Comparison of ENCODE assay signal across 17 cellular contexts in the genomic region with DNA sequence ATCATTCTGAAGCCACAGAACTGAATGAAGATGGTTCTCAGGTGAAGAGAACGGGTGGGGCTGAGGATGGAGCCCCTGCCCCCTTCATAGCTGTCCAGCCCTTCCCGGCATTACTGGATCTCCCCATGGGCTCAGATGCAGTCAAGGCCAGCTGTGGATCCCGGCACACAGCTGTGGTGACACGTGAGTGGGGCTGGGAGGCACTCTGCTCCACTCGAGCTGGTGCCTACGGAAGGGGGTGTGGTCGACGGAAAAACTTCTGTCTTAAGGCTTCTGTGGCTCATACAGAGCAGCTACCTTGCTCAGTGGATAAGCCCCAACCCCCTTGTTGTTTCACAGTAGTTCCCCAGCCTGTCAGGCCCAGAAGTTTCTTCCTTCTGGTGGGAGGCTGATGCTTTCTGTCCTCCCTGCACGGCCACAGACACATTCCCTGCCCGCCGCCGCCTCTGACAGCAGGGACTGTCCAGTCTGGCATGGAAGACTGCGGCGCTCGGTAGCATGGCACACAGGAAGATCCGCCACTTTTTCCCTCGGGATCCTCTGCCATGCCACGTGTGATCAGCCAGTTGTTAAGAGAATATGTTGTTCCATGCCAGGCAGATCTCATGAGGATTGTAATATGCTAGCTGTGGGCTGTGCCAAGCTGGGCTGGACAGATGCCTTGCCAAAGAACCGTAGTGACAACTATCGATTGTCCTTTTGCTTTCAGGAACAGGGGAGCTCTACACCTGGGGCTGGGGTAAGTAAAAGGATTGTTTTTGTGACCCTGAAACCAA. TPM values are rescaled to one million over a fixed set of nuclear protein-coding genes. Genes with fewer than 3 reads are reported as not detected.
DNase-seq lines count a peak whose midpoint lies in the region; ATAC-seq and TF ChIP-seq lines count a peak whose summit lies in the region.
"Had no signal": no experiment of that assay in that cellular context is flagged by ENCODE, and none has a peak within 500 bp of the region (broad histone marks: within the 10 kb centered on the region; RNA-seq: fewer than 3 reads in every experiment).

No MANE protein-coding gene starts in this region.

- 72 to 77% (median 74%) methylated on average over 20 of the region's 20 CpGs for WGBS in heart left ventricle, 4 donors

- H3K36me3 ChIP-seq in heart left ventricle: peaks cover 0 to 55% (median 38%) of the 10 kb centered on the region in 9 donors
- H3K36me3 ChIP-seq in ascending aorta: peaks cover 2 to 7% of the 10 kb centered on the region in 2 donors
- H3K36me3 ChIP-seq in muscle layer of colon (ENCODE audit: insufficient read depth, low read length): peaks cover 26% of the 10 kb centered on the region
- H3K36me3 ChIP-seq in tibial artery: peaks cover 5 to 29% (median 22%) of the 10 kb centered on the region in 3 donors

- intact Hi-C loops in heart left ventricle (cut with DNase I) (loop anchor here in 1 of 10 donors (5.0 kb wide), 1 partner anchor 87 kb away; no protein-coding TSS in a partner anchor), Right ventricle myocardium inferior (cut with DNase I) (loop anchor here (2.0 kb wide), 1 partner anchor 88 kb away; no protein-coding TSS in a partner anchor), ascending aorta (cut with DNase I) (no loop called here), tibial artery (cut with DNase I; ENCODE audit: low total_unique reads) (no loop called here)

- H3K27ac ChIP-seq in heart left ventricle: peak overlapping the region in 7 of 12 donors; percentile 14 to 69 (median 40)
- peak overlapping the region; percentile 83 to 91 for H3K27ac ChIP-seq in ascending aorta
- peak overlapping the region; percentile 16 for H3K27ac ChIP-seq in muscle layer of colon (ENCODE audit: low read depth, low read length)
- peak overlapping the region; percentile 83 to 86 for H3K27ac ChIP-seq in tibial artery
- H3K27ac ChIP-seq: A549 had no signal

- no peak overlapping the region for H3K4me3 ChIP-seq in heart left ventricle
- peak overlapping the region; percentile 7 to 51 for H3K4me3 ChIP-seq in ascending aorta
- no peak overlapping the region for H3K4me3 ChIP-seq in muscle layer of colon (ENCODE audit: low read depth in 1 of 2, low read length in 2 of 2)
- H3K4me3 ChIP-seq in tibial artery: peak overlapping the region; percentile 16 to 37
- H3K4me3 ChIP-seq: A549, tibial nerve had no signal

- peaks cover 0 to 44% (median 25%) of the 10 kb centered on the region in 12 donors for H3K4me1 ChIP-seq in heart left ventricle
- H3K4me1 ChIP-seq in ascending aorta: peaks cover 9 to 39% of the 10 kb centered on the region in 2 donors
- peaks cover 34% of the 10 kb centered on the region for H3K4me1 ChIP-seq in muscle layer of colon (ENCODE audit: insufficient read depth, low read length)
- peaks cover 0 to 57% (median 49%) of the 10 kb centered on the region in 4 donors for H3K4me1 ChIP-seq in tibial artery

- no peak for TF ChIP-seq POLR2A in heart left ventricle (IDR thresholded peaks at IDR 0.05)

- H3K27me3 ChIP-seq in heart left ventricle (no peaks in the 10 kb centered on the region), ascending aorta (no peaks in the 10 kb centered on the region), muscle layer of colon (ENCODE audit: control insufficient read depth in 1 of 2, insufficient read depth in 2 of 2, low read length in 2 of 2) (no peaks in the 10 kb centered on the region), tibial artery (no peaks in the 10 kb centered on the region)
- H3K27me3 ChIP-seq: tibial nerve had no signal

- TF ChIP-seq CTCF in heart left ventricle (IDR thresholded peaks at IDR 0.05) (no peak), ascending aorta (IDR thresholded peaks at IDR 0.05) (no peak), tibial artery (IDR thresholded peaks at IDR 0.05) (no peak)

- DNase-seq in heart left ventricle (no peak), Right ventricle myocardium inferior (ENCODE audit: missing footprints) (no peak), ascending aorta (ENCODE audit: low spot score in 2 of 2) (no peak), tibial artery (peak in 1 of 2 donors; percentile 74), DMS79 (lab: John Stamatoyannopoulos, UW) (no peak)
- DNase-seq in activated CD8-positive, alpha-beta memory T cell treated with anti-CD3 and anti-CD28 coated beads, Interleukin-2, amount 50 U/mL, for 48 hours: no peak
- DNase-seq: activated CD4-positive, alpha-beta T cell treated with anti-CD3 and anti-CD28 coated beads, Interleukin-2, amount 50 U/mL, for 4 hours; activated T-cell treated with anti-CD3 and anti-CD28 coated beads, Interleukin-2, amount 50 U/mL, for 24 hours; CD4-positive, CD25-positive, alpha-beta regulatory T cell; GOT3; naive thymus-derived CD4-positive, alpha-beta T cell; NCI-H1417 treated with DMSO at 0.1 percent for 48 hours had no signal

- ATAC-seq in heart left ventricle: peak in 2 of 4 donors; percentile 1 to 11
- no peak for ATAC-seq in Right ventricle myocardium inferior
- ATAC-seq in GM18511 (IDR thresholded peaks at IDR 0.05; ENCODE audit: unreplicated experiment): no peak
- ATAC-seq: A549; esophagus mucosa; naive thymus-derived CD4-positive, alpha-beta T cell had no signal

- H3K9ac ChIP-seq in muscle layer of colon (ENCODE audit: low read length): no peak overlapping the region

- H3K9me3 ChIP-seq in heart left ventricle (no peaks in the 10 kb centered on the region), ascending aorta (no peaks in the 10 kb centered on the region), muscle layer of colon (ENCODE audit: low read length) (no peaks in the 10 kb centered on the region), tibial artery (no peaks in the 10 kb centered on the region)
- H3K9me3 ChIP-seq: A549, tibial nerve had no signal

RNA-seq across cellular contexts. Expression of a gene that starts 5.8 kb away (rescaled TPM):
- total RNA-seq in heart left ventricle (10 to 100 TPM in 1 of 9 donors, 1 to 10 TPM in 8; 5.6 to 11.1 (median 7.3) TPM), Right ventricle myocardium inferior (9.0 TPM), ascending aorta (10.0 TPM)
- polyA plus RNA-seq in heart left ventricle: 1 to 10 TPM; 5.4 to 6.9 TPM

RNA-seq across cellular contexts. Expression of a gene that starts 25.4 kb away (rescaled TPM):
- 10 to 100 TPM; 12.0 to 34.0 (median 21.9) TPM for total RNA-seq in heart left ventricle
- polyA plus RNA-seq in heart left ventricle: 10 to 100 TPM; 20.0 to 24.9 TPM
- 25.8 TPM for total RNA-seq in Right ventricle myocardium inferior
- 73.5 TPM for total RNA-seq in ascending aorta

RNA-seq across cellular contexts. Expression of a gene that starts 28.2 kb away (rescaled TPM):
- total RNA-seq in heart left ventricle (10 to 100 TPM; 10.9 to 19.9 (median 15.2) TPM), Right ventricle myocardium inferior (18.9 TPM), ascending aorta (29.4 TPM)
- 10 to 100 TPM; 13.9 to 16.8 TPM for polyA plus RNA-seq in heart left ventricle

RNA-seq across cellular contexts. Expression of a gene that starts 33.8 kb away (rescaled TPM):
- 10 to 100 TPM in 2 of 9 donors, 1 to 10 TPM in 7; 3.1 to 25.7 (median 4.7) TPM for total RNA-seq in heart left ventricle
- polyA plus RNA-seq in heart left ventricle: 1 to 10 TPM; 1.9 to 4.7 TPM
- 4.0 TPM for total RNA-seq in Right ventricle myocardium inferior
- 29.1 TPM for total RNA-seq in ascending aorta

RNA-seq across cellular contexts. Expression of a gene that starts 57.4 kb away (rescaled TPM):
- total RNA-seq in heart left ventricle (100 to 1,000 TPM in 3 of 9 donors, 10 to 100 TPM in 6; 62.2 to 145 (median 89.0) TPM), Right ventricle myocardium inferior (133 TPM), ascending aorta (90.4 TPM)
- polyA plus RNA-seq in heart left ventricle: 10 to 100 TPM; 38.7 to 42.3 TPM

Comparison
In these comparisons a context has a peak if more than half of its experiments do, and no peak if none do; other contexts are left out.
1. H3K27ac ChIP-seq: peak in every context shown above with its lines; median percentile 87 in ascending aorta; 84 in tibial artery; 40 in heart left ventricle; 16 in muscle layer of colon.
2. H3K4me3 ChIP-seq: peak in ascending aorta (2 of 2) and tibial artery (2 of 2); none in heart left ventricle (0 of 12) and muscle layer of colon (0 of 2).